13 cellular contexts compared by ENCODE assay signal in the genomic region with DNA sequence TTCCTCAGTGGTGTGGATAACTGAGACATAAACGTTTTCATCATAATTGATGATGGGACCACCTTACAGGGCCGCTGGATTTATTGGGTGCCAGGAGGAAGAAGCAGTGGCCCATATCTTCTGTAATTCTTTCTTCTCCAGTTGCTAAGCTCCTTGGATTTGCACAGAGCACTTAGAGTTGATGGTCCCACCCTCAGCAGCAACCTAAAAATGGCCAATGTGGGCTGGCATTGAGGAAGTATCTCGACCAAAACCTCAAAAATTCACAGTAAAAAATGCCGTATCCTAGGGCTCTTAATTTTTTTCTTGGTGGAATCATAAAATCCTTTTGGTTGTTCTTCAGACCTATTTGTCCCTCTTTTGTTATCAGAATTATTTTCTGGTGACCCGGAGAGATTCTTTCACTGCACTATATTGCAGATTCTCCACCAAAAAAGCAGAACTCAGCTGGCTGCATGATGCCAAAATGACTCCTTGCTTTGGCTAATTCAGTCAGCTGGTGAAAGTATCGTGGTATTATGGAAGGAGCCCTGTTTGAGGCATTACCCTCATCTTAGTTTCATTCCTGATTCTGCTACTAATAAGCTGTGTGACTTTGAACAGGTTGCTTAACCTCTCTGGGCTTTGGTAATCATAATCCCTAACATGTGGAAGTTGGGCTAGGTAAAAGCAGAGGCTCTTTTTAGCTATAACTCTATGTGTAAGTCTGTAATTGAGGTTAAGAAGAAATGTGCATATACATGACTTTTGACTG. TPM values are rescaled to one million over a fixed set of nuclear protein-coding genes. Genes with fewer than 3 reads are reported as not detected.
DNase-seq lines count a peak whose midpoint lies in the region; ATAC-seq and TF ChIP-seq lines count a peak whose summit lies in the region.
"Had no signal": no experiment of that assay in that cellular context is flagged by ENCODE, and none has a peak within 500 bp of the region (broad histone marks: within the 10 kb centered on the region; RNA-seq: fewer than 3 reads in every experiment).

No MANE protein-coding gene starts in this region.

- DNase-seq in heart right ventricle (no peak), right cardiac atrium (no peak), mesendoderm (no peak), upper lobe of right lung (no peak), Ammon's horn (ENCODE audit: low spot score) (no peak), immature natural killer cell (no peak)
- DNase-seq: activated CD4-positive, alpha-beta T cell treated with anti-CD3 and anti-CD28 coated beads, Interleukin-2, amount 10 ng/mL, durations not matched to agents 24 days and 14 days; NCI-H2081; stimulated activated CD8-positive, alpha-beta memory T cell treated with anti-CD3 and anti-CD28 coated beads, Interleukin-4, amount 100 ng/mL, for 48 hours had no signal

- H3K27ac Mint-ChIP-seq in brain (peak overlapping the region in 3 of 5 experiments; percentile 26 to 93 (median 84)), immature natural killer cell (no peak overlapping the region)
- H3K27ac Mint-ChIP-seq: activated CD4-positive, alpha-beta T cell treated with anti-CD3 and anti-CD28 coated beads, Interleukin-2, amount 10 ng/mL, durations not matched to agents 24 days and 14 days; activated naive CD4-positive, alpha-beta T cell treated with anti-CD3 and anti-CD28 coated beads, Interleukin-2, amount 50 U/mL, for 24 hours had no signal

- no peak overlapping the region for H4K5ac ChIP-seq in mesendoderm (ENCODE audit: low read length)

- H3K9me3 ChIP-seq in heart right ventricle, result no peaks in the 10 kb centered on the region
- no peaks in the 10 kb centered on the region for H3K9me3 ChIP-seq in right cardiac atrium (ENCODE audit: control insufficient read depth, low read length)
- no peaks in the 10 kb centered on the region for H3K9me3 ChIP-seq in upper lobe of right lung

- H3K4me3 ChIP-seq in heart right ventricle, result no peak overlapping the region
- H3K4me3 ChIP-seq in right cardiac atrium (ENCODE audit: low read length), result no peak overlapping the region
- no peak overlapping the region for H3K4me3 ChIP-seq in mesendoderm (ENCODE audit: low read length)
- H3K4me3 ChIP-seq in upper lobe of right lung, result no peak overlapping the region

- H3K36me3 Mint-ChIP-seq in brain, result peaks cover 5% of the 10 kb centered on the region
- H3K36me3 Mint-ChIP-seq in immature natural killer cell, result no peaks in the 10 kb centered on the region
- H3K36me3 Mint-ChIP-seq: activated naive CD4-positive, alpha-beta T cell treated with anti-CD3 and anti-CD28 coated beads, Interleukin-2, amount 50 U/mL, for 24 hours had no signal

- H3K4me1 ChIP-seq in heart right ventricle, result peaks cover 40 to 99% (median 91%) of the 10 kb centered on the region in 9 donors
- peaks cover 30% of the 10 kb centered on the region for H3K4me1 ChIP-seq in right cardiac atrium (ENCODE audit: control insufficient read depth, insufficient read depth, low read length)
- peaks cover 38% of the 10 kb centered on the region for H3K4me1 ChIP-seq in mesendoderm (ENCODE audit: control insufficient read depth, low read depth, low read length)
- peaks cover 74% of the 10 kb centered on the region for H3K4me1 ChIP-seq in upper lobe of right lung

- H3K18ac ChIP-seq in mesendoderm (ENCODE audit: low read length), result peak overlapping the region; percentile 69

- H3K4me1 Mint-ChIP-seq in brain, result peaks cover 92% of the 10 kb centered on the region
- H3K4me1 Mint-ChIP-seq in immature natural killer cell, result no peaks in the 10 kb centered on the region
- H3K4me1 Mint-ChIP-seq: activated CD4-positive, alpha-beta T cell treated with anti-CD3 and anti-CD28 coated beads, Interleukin-2, amount 10 ng/mL, durations not matched to agents 24 days and 14 days; activated naive CD4-positive, alpha-beta T cell treated with anti-CD3 and anti-CD28 coated beads, Interleukin-2, amount 50 U/mL, for 24 hours had no signal

- H3K9me3 Mint-ChIP-seq in brain (no peaks in the 10 kb centered on the region), immature natural killer cell (no peaks in the 10 kb centered on the region)
- H3K9me3 Mint-ChIP-seq: activated CD4-positive, alpha-beta T cell treated with anti-CD3 and anti-CD28 coated beads, Interleukin-2, amount 10 ng/mL, durations not matched to agents 24 days and 14 days; activated naive CD4-positive, alpha-beta T cell treated with anti-CD3 and anti-CD28 coated beads, Interleukin-2, amount 50 U/mL, for 24 hours had no signal

- H3K27me3 ChIP-seq in heart right ventricle, result no peaks in the 10 kb centered on the region
- no peaks in the 10 kb centered on the region for H3K27me3 ChIP-seq in right cardiac atrium (ENCODE audit: control insufficient read depth, insufficient read depth)
- no peaks in the 10 kb centered on the region for H3K27me3 ChIP-seq in mesendoderm (ENCODE audit: insufficient read depth, low read length, poor library complexity)
- H3K27me3 ChIP-seq in upper lobe of right lung, result no peaks in the 10 kb centered on the region

- H3K27me3 Mint-ChIP-seq in brain (peaks cover 3% of the 10 kb centered on the region), immature natural killer cell (ENCODE audit: low read depth in 3 of 3) (peaks cover 2 to 13% (median 4%) of the 10 kb centered on the region in 3 donors)

- H3K56ac ChIP-seq in mesendoderm (ENCODE audit: low read length), result peak overlapping the region; percentile 51

- no peak overlapping the region for H3K9ac ChIP-seq in mesendoderm (ENCODE audit: low read length)

- H3K36me3 ChIP-seq in heart right ventricle, result no peaks in the 10 kb centered on the region
- no peaks in the 10 kb centered on the region for H3K36me3 ChIP-seq in mesendoderm (ENCODE audit: control insufficient read depth, insufficient read depth, low read length)
- H3K36me3 ChIP-seq in upper lobe of right lung, result no peaks in the 10 kb centered on the region

- H3K4me3 Mint-ChIP-seq in brain (no peak overlapping the region), immature natural killer cell (no peak overlapping the region)
- H3K4me3 Mint-ChIP-seq: activated CD4-positive, alpha-beta T cell treated with anti-CD3 and anti-CD28 coated beads, Interleukin-2, amount 10 ng/mL, durations not matched to agents 24 days and 14 days; activated naive CD4-positive, alpha-beta T cell treated with anti-CD3 and anti-CD28 coated beads, Interleukin-2, amount 50 U/mL, for 24 hours had no signal

- no peak for ATAC-seq in heart right ventricle
- no peak for ATAC-seq in right cardiac atrium
- no peak for ATAC-seq in upper lobe of right lung
- ATAC-seq in HG03095 (IDR thresholded peaks at IDR 0.05; ENCODE audit: unreplicated experiment), result no peak
- ATAC-seq: sciatic nerve had no signal

- intact Hi-C loops in heart right ventricle (cut with DNase I), result no loop called here
- intact Hi-C loops in right cardiac atrium (cut with DNase I), result no loop called here
- intact Hi-C loops in upper lobe of right lung (cut with DNase I), result no loop called here

- H2BK15ac ChIP-seq in mesendoderm (replicated peaks; ENCODE audit: low read depth), result peak overlapping the region; percentile 19

- TF ChIP-seq CTCF in heart right ventricle (IDR thresholded peaks at IDR 0.05), result no peak
- TF ChIP-seq CTCF in brain (conservative IDR thresholded peaks at IDR 0.05), result no peak
- no peak for TF ChIP-seq CTCF in upper lobe of right lung (IDR thresholded peaks at IDR 0.05)

- H3K27ac ChIP-seq in heart right ventricle (peak overlapping the region in 9 of 10 donors; percentile 73 to 94 (median 84)), right cardiac atrium (ENCODE audit: low read length) (no peak overlapping the region), mesendoderm (ENCODE audit: low read depth, low read length) (no peak overlapping the region), upper lobe of right lung (peak overlapping the region; percentile 79)

- H2BK5ac ChIP-seq in mesendoderm (ENCODE audit: low read length), result no peak overlapping the region

- H3K79me2 ChIP-seq in mesendoderm (ENCODE audit: control insufficient read depth, insufficient read depth, low read length), result peaks cover 29% of the 10 kb centered on the region

- WGBS in heart right ventricle, 2 donors, result 41 to 58% methylated on average over 6 of the region's 6 CpGs
- WGBS in right cardiac atrium, result 43% methylated on average over 6 of the region's 6 CpGs
- WGBS in mesendoderm (ENCODE audit: extremely low coverage, insufficient coverage, low lambda C conversion rate), result no CpG with 5 or more reads among the region's 6 CpGs

- H3K79me1 ChIP-seq in mesendoderm (ENCODE audit: low read length), result peaks cover 19% of the 10 kb centered on the region

- H4K8ac ChIP-seq in mesendoderm (ENCODE audit: low read depth, low read length), result no peak overlapping the region

- H3K23ac ChIP-seq in mesendoderm (ENCODE audit: low read length), result no peak overlapping the region

- H3K4me2 ChIP-seq in mesendoderm (ENCODE audit: low read length), result no peak overlapping the region

- H3K4ac ChIP-seq in mesendoderm (ENCODE audit: low read depth, low read length), result no peak overlapping the region

- H2AK5ac ChIP-seq in mesendoderm (ENCODE audit: low read length), result peak overlapping the region; percentile 46

- H2BK120ac ChIP-seq in mesendoderm (ENCODE audit: low read depth, low read length), result no peak overlapping the region

RNA-seq across cellular contexts. Expression of gene KIRREL1, which starts 27.6 kb away (rescaled TPM):
- total RNA-seq in heart right ventricle (10 to 100 TPM in 3 of 10 donors, 1 to 10 TPM in 7; 4.7 to 14.7 (median 7.5) TPM), right cardiac atrium (10 to 100 TPM; 11.7 to 19.0 (median 15.6) TPM), upper lobe of right lung (40.8 TPM)
- polyA plus RNA-seq in heart right ventricle (1 to 10 TPM; 4.1 to 4.5 TPM), right cardiac atrium (6.0 TPM), brain (ENCODE audit: insufficient read depth, low read depth, low replicate concordance) (4.0 TPM), immature natural killer cell (not detected)
- polyA plus RNA-seq in mesendoderm (2013, experiment 1 of 2), result 19.9 TPM
- polyA plus RNA-seq in mesendoderm (2013, experiment 2 of 2), result 19.5 TPM

Comparison
In these comparisons a context has a peak if more than half of its experiments do, and no peak if none do; other contexts are left out.
1. H3K27ac ChIP-seq: peak in heart right ventricle (9 of 10) and upper lobe of right lung (single experiment); none in right cardiac atrium (single experiment) and mesendoderm (single experiment).
2. H3K27ac Mint-ChIP-seq: peak in brain (3 of 5); none in immature natural killer cell (0 of 6).